ENCODE assay signal across 13 cellular contexts in genomic region chr4:7238300-7238960, GRCh38. TPM values are rescaled to one million over a fixed set of nuclear protein-coding genes. Genes with fewer than 3 reads are reported as not detected.
A peak's percentile ranks its signal among the peaks of the same experiment; 100 is the strongest.
DNase-seq lines count a peak whose midpoint lies in the region; ATAC-seq, FAIRE-seq and TF ChIP-seq lines count a peak whose summit lies in the region.
"Had no signal": no experiment of that assay in that cellular context is flagged by ENCODE, and none has a peak within 500 bp of the region (broad histone marks: within the 10 kb centered on the region; RNA-seq: fewer than 3 reads in every experiment).

No MANE protein-coding gene starts in this region.

- FAIRE-seq in GM12891 (lab: Jason Lieb, UNC), result no peak
- FAIRE-seq: endothelial cell of umbilical vein had no signal

- CTCF ChIA-PET in activated CD4-positive, alpha-beta memory T cell treated with anti-CD3 and anti-CD28 coated beads for 36 hours (lab: Charles Lee), result interaction anchor here (0.8 kb wide), 1 partner anchor 564 kb away, joined by 3 read pairs; no protein-coding TSS in a partner anchor
- CTCF ChIA-PET in activated CD4-positive, alpha-beta memory T cell treated with anti-CD3 and anti-CD28 coated beads, Interleukin-2, amount 10 ng/mL, durations not matched to agents 7 days and 5 days (lab: Charles Lee), result interaction anchor here (0.6 kb wide), 1 partner anchor 59 kb away, joined by 3 read pairs; no protein-coding TSS in a partner anchor
- CTCF ChIA-PET in HCT116 (lab: Charles Lee) (interaction anchor here (1.0 to 1.2 kb wide), 2 partner anchors 15 to 97 kb away, joined by 3 read pairs; no protein-coding TSS in a partner anchor), WTC11 (lab: Charles Lee) (interaction anchor here (0.6 to 2.0 kb wide), 26 partner anchors 12 to 482 kb away, joined by 3 to 21 read pairs (median 3); partner anchors contain the start of gene SORCS2)

- no peak overlapping the region for H3K27ac Mint-ChIP-seq in activated CD4-positive, alpha-beta memory T cell treated with anti-CD3 and anti-CD28 coated beads for 36 hours
- no peak overlapping the region for H3K27ac Mint-ChIP-seq in activated CD4-positive, alpha-beta memory T cell treated with anti-CD3 and anti-CD28 coated beads, Interleukin-2, amount 10 ng/mL, durations not matched to agents 7 days and 5 days
- no peak overlapping the region for H3K27ac Mint-ChIP-seq in WTC11
- no peak overlapping the region for H3K27ac Mint-ChIP-seq in osteocyte (ENCODE audit: unreplicated experiment)
- H3K27ac Mint-ChIP-seq in mesothelial cell of epicardium, result no peak overlapping the region
- H3K27ac Mint-ChIP-seq: activated T-helper 17 cell treated with anti-CD3 and anti-CD28 coated beads, Interleukin-2, amount 50 U/mL, for 72 hours had no signal

- H3K27me3 ChIP-seq in HCT116 (ENCODE audit: insufficient read depth, low read length), result no peaks in the 10 kb centered on the region
- H3K27me3 ChIP-seq: thyroid gland had no signal

- no peaks in the 10 kb centered on the region for H3K27me3 Mint-ChIP-seq in activated CD4-positive, alpha-beta memory T cell treated with anti-CD3 and anti-CD28 coated beads for 36 hours
- H3K27me3 Mint-ChIP-seq in activated CD4-positive, alpha-beta memory T cell treated with anti-CD3 and anti-CD28 coated beads, Interleukin-2, amount 10 ng/mL, durations not matched to agents 7 days and 5 days, result peaks cover 2% of the 10 kb centered on the region
- H3K27me3 Mint-ChIP-seq in WTC11 (ENCODE audit: low read depth) (no peaks in the 10 kb centered on the region), osteocyte (ENCODE audit: unreplicated experiment) (peaks cover 11% of the 10 kb centered on the region), mesothelial cell of epicardium (ENCODE audit: low read depth) (no peaks in the 10 kb centered on the region)

- H3K27ac ChIP-seq in HCT116 (ENCODE audit: low read depth, low read length), result no peak overlapping the region
- H3K27ac ChIP-seq: thyroid gland had no signal

- no peaks in the 10 kb centered on the region for H4K20me1 ChIP-seq in HCT116 (ENCODE audit: insufficient read depth)

- RAD21 ChIA-PET in HCT116 (lab: Charles Lee; ENCODE audit: low non-redundant PET in 1 of 2, low total read pairs in 2 of 2, uncharacterized antibody in 2 of 2, unreplicated experiment in 2 of 2), result no interaction called here

- POLR2A ChIA-PET in activated CD4-positive, alpha-beta memory T cell treated with anti-CD3 and anti-CD28 coated beads for 36 hours (lab: Charles Lee), result no interaction called here
- POLR2A ChIA-PET in activated CD4-positive, alpha-beta memory T cell treated with anti-CD3 and anti-CD28 coated beads, Interleukin-2, amount 10 ng/mL, durations not matched to agents 7 days and 5 days (lab: Charles Lee), result no interaction called here
- POLR2A ChIA-PET in HCT116 (lab: Charles Lee) (no interaction called here), WTC11 (lab: Charles Lee) (no interaction called here)

- no peak overlapping the region for H3K4me3 Mint-ChIP-seq in activated CD4-positive, alpha-beta memory T cell treated with anti-CD3 and anti-CD28 coated beads for 36 hours
- no peak overlapping the region for H3K4me3 Mint-ChIP-seq in activated CD4-positive, alpha-beta memory T cell treated with anti-CD3 and anti-CD28 coated beads, Interleukin-2, amount 10 ng/mL, durations not matched to agents 7 days and 5 days
- H3K4me3 Mint-ChIP-seq in WTC11 (no peak overlapping the region), osteocyte (ENCODE audit: unreplicated experiment) (no peak overlapping the region), mesothelial cell of epicardium (no peak overlapping the region)
- H3K4me3 Mint-ChIP-seq: activated T-helper 17 cell treated with anti-CD3 and anti-CD28 coated beads, Interleukin-2, amount 50 U/mL, for 72 hours had no signal

- no peaks in the 10 kb centered on the region for H3K4me1 Mint-ChIP-seq in activated CD4-positive, alpha-beta memory T cell treated with anti-CD3 and anti-CD28 coated beads for 36 hours (ENCODE audit: low read depth)
- H3K4me1 Mint-ChIP-seq in activated CD4-positive, alpha-beta memory T cell treated with anti-CD3 and anti-CD28 coated beads, Interleukin-2, amount 10 ng/mL, durations not matched to agents 7 days and 5 days, result no peaks in the 10 kb centered on the region
- H3K4me1 Mint-ChIP-seq in WTC11 (no peaks in the 10 kb centered on the region), osteocyte (ENCODE audit: unreplicated experiment) (no peaks in the 10 kb centered on the region), mesothelial cell of epicardium (peaks cover 15% of the 10 kb centered on the region)
- H3K4me1 Mint-ChIP-seq: activated T-helper 17 cell treated with anti-CD3 and anti-CD28 coated beads, Interleukin-2, amount 50 U/mL, for 72 hours had no signal

- no TSS peak for BruUV-seq in HCT116 (replicated peaks; lab: Mats Ljungman, UMichigan)

- peaks cover 4 to 8% of the 10 kb centered on the region in 2 experiments; a peak in 3 of 4 replicates for H3K9me3 ChIP-seq in HCT116 (ENCODE audit: control insufficient read depth in 1 of 2, insufficient read depth in 1 of 2, low read depth in 1 of 2, low read length in 2 of 2)
- H3K9me3 ChIP-seq: HAP-1, thyroid gland had no signal

- H3K4me2 ChIP-seq in HCT116 (ENCODE audit: low read length), result no peak overlapping the region

- no peak overlapping the region for H3K4me3 ChIP-seq in HCT116 (replicated peaks in 1 of 2; ENCODE audit: low read depth in 1 of 2, low read length in 2 of 2)
- H3K4me3 ChIP-seq: HAP-1, thyroid gland had no signal

- no peaks in the 10 kb centered on the region for H3K4me1 ChIP-seq in HCT116 (ENCODE audit: control insufficient read depth in 1 of 2, insufficient read depth in 2 of 2, low read length in 2 of 2)
- H3K4me1 ChIP-seq: HAP-1, thyroid gland had no signal

- peak; percentile 66 for ATAC-seq in HCT116
- ATAC-seq in WTC11, result peak; percentile 61; the same call in 1 of the 2 replicates
- ATAC-seq: activated T-helper 17 cell treated with anti-CD3 and anti-CD28 coated beads, Interleukin-2, amount 50 U/mL, for 72 hours had no signal

- H3K9me2 ChIP-seq in HCT116 (ENCODE audit: insufficient read depth), result no peaks in the 10 kb centered on the region

- H3K79me2 ChIP-seq in HCT116 (ENCODE audit: insufficient read depth, low read length), result no peaks in the 10 kb centered on the region

- peaks cover 7% of the 10 kb centered on the region for H3K9me3 Mint-ChIP-seq in activated CD4-positive, alpha-beta memory T cell treated with anti-CD3 and anti-CD28 coated beads for 36 hours
- no peaks in the 10 kb centered on the region for H3K9me3 Mint-ChIP-seq in activated CD4-positive, alpha-beta memory T cell treated with anti-CD3 and anti-CD28 coated beads, Interleukin-2, amount 10 ng/mL, durations not matched to agents 7 days and 5 days
- peaks cover 11% of the 10 kb centered on the region for H3K9me3 Mint-ChIP-seq in WTC11
- H3K9me3 Mint-ChIP-seq in osteocyte (ENCODE audit: unreplicated experiment), result no peaks in the 10 kb centered on the region
- H3K9me3 Mint-ChIP-seq in mesothelial cell of epicardium, result no peaks in the 10 kb centered on the region
- H3K9me3 Mint-ChIP-seq: activated T-helper 17 cell treated with anti-CD3 and anti-CD28 coated beads, Interleukin-2, amount 50 U/mL, for 72 hours had no signal

- DNase-seq in activated CD4-positive, alpha-beta memory T cell treated with anti-CD3 and anti-CD28 coated beads for 36 hours, result peak; percentile 15
- DNase-seq in activated CD4-positive, alpha-beta memory T cell treated with anti-CD3 and anti-CD28 coated beads, Interleukin-2, amount 10 ng/mL, durations not matched to agents 7 days and 5 days, result no peak
- DNase-seq in HCT116 (ENCODE audit: low read depth, low spot score) (no peak), WTC11 (ENCODE audit: low spot score) (peak; percentile 45), osteocyte (ENCODE audit: extremely low spot score, unreplicated experiment) (no peak), GOT3 (lab: John Stamatoyannopoulos, UW) (no peak), GM12891 (ENCODE audit: insufficient read length, low spot score) (no peak), mesothelial cell of epicardium (ENCODE audit: low spot score in 2 of 2, unreplicated experiment in 2 of 2) (no peak)
- DNase-seq: C1 segment of cervical spinal cord, thyroid gland had no signal

- TF ChIP-seq POLR2A in HCT116 (IDR thresholded peaks at IDR 0.05; ENCODE audit: borderline replicate concordance, extremely low read depth, insufficient read depth, insufficient read length) (no peak), GM12891 (IDR thresholded peaks at IDR 0.05; ENCODE audit: low read depth, low read length) (no peak)

- H3K36me3 Mint-ChIP-seq in activated CD4-positive, alpha-beta memory T cell treated with anti-CD3 and anti-CD28 coated beads for 36 hours, result no peaks in the 10 kb centered on the region
- H3K36me3 Mint-ChIP-seq in activated CD4-positive, alpha-beta memory T cell treated with anti-CD3 and anti-CD28 coated beads, Interleukin-2, amount 10 ng/mL, durations not matched to agents 7 days and 5 days (ENCODE audit: low read depth), result no peaks in the 10 kb centered on the region
- H3K36me3 Mint-ChIP-seq in WTC11 (no peaks in the 10 kb centered on the region), osteocyte (ENCODE audit: unreplicated experiment) (no peaks in the 10 kb centered on the region), mesothelial cell of epicardium (no peaks in the 10 kb centered on the region)

- H3K36me3 ChIP-seq in HCT116 (ENCODE audit: control insufficient read depth in 1 of 2, insufficient read depth in 2 of 2, low read length in 2 of 2), result no peaks in the 10 kb centered on the region
- H3K36me3 ChIP-seq: HAP-1, thyroid gland had no signal

- TF ChIP-seq CTCF in HCT116 (IDR thresholded peaks at IDR 0.05 in 2 of 3, conservative IDR thresholded peaks at IDR 0.05 in 1 of 3; ENCODE audit: borderline replicate concordance in 1 of 3, insufficient read depth in 1 of 3, low read depth in 2 of 3, low read length in 2 of 3) (peak in 2 of 3 experiments; percentile 38 to 57; a peak in 3 of 6 replicates), WTC11 (IDR thresholded peaks at IDR 0.05) (peak; percentile 28; the same call in 1 of the 2 replicates), osteocyte (IDR thresholded peaks at IDR 0.05) (peak; percentile 16), mesothelial cell of epicardium (IDR thresholded peaks at IDR 0.05; ENCODE audit: unreplicated experiment) (no peak)

- no peak overlapping the region for H2AFZ ChIP-seq in HCT116 (ENCODE audit: low read depth, low read length, poor library complexity, severe bottlenecking)

- no peak overlapping the region for H3K9ac ChIP-seq in HCT116 (ENCODE audit: low read length)

- TF ChIP-seq RAD21 in HCT116 (IDR thresholded peaks at IDR 0.05; ENCODE audit: low read depth), result no peak; the same call in 1 of the 2 replicates

- intact Hi-C loops in activated CD4-positive, alpha-beta memory T cell treated with anti-CD3 and anti-CD28 coated beads for 36 hours (cut with micrococcal nuclease), result no loop called here
- intact Hi-C loops in HCT116 (cut with micrococcal nuclease), result no loop called here

RNA-seq across cellular contexts. Expression of gene SORCS2, which starts 46.1 kb away (rescaled TPM):
- total RNA-seq in activated CD4-positive, alpha-beta memory T cell treated with anti-CD3 and anti-CD28 coated beads for 36 hours, result under 1 TPM; 0.07 TPM
- total RNA-seq in activated CD4-positive, alpha-beta memory T cell treated with anti-CD3 and anti-CD28 coated beads, Interleukin-2, amount 10 ng/mL, durations not matched to agents 7 days and 5 days, result under 1 TPM; 0.10 to 0.18 TPM
- 0.37 TPM for total RNA-seq in HCT116 (2021; ENCODE audit: unreplicated experiment)
- polyA plus RNA-seq in HCT116 (2012), result 0.10 and 0.14 TPM in 2 replicates
- 5.5 to 9.1 TPM (median 6.6 TPM) in 3 replicates for total RNA-seq in WTC11 (2021)
- 3.0 and 6.7 TPM in 2 replicates for total RNA-seq in osteocyte
- 0.01 TPM for polyA plus RNA-seq in GM12891 (2012; ENCODE audit: low read depth, missing spikeins)
- total RNA-seq in mesothelial cell of epicardium, result 6.8 to 7.1 TPM (median 7.1 TPM) in 3 replicates
- total RNA-seq: endothelial cell of umbilical vein had no signal
- polyA plus RNA-seq: endothelial cell of umbilical vein had no signal

Comparison
In these comparisons a context has a peak if more than half of its experiments do, and no peak if none do; other contexts are left out.
1. DNase-seq: peak in activated CD4-positive, alpha-beta memory T cell treated with anti-CD3 and anti-CD28 coated beads for 36 hours (single experiment) and WTC11 (single experiment); none in activated CD4-positive, alpha-beta memory T cell treated with anti-CD3 and anti-CD28 coated beads, Interleukin-2, amount 10 ng/mL, durations not matched to agents 7 days and 5 days (single experiment), HCT116 (single experiment), osteocyte (single experiment), GOT3 (single experiment), GM12891 (single experiment) and mesothelial cell of epicardium (0 of 2).